In genomic region chr7:2041496-2042367, GRCh38 we compare ENCODE assay signal across 16 cellular contexts.
DNase-seq lines count a peak whose midpoint lies in the region; ATAC-seq and TF ChIP-seq lines count a peak whose summit lies in the region.
"Had no signal": no experiment of that assay in that cellular context is flagged by ENCODE, and none has a peak within 500 bp of the region (broad histone marks: within the 10 kb centered on the region; RNA-seq: fewer than 3 reads in every experiment).

No MANE protein-coding gene starts in this region.

- H3K4me2 ChIP-seq in SK-N-SH, result no peak overlapping the region

- H3K4me1 ChIP-seq in SK-N-SH (ENCODE audit: control insufficient read depth in 1 of 2, insufficient read depth in 2 of 2, low read depth in 1 of 2, low read length in 1 of 2) (no peaks in the 10 kb centered on the region; a peak in 1 of 4 replicates), left lung (peaks cover 0 to 5% of the 10 kb centered on the region in 2 donors)
- H3K4me1 ChIP-seq: parathyroid adenoma had no signal

- TF ChIP-seq RAD21 in SK-N-SH (IDR thresholded peaks at IDR 0.05; ENCODE audit: low read length), result no peak

- H3K4me3 ChIP-seq in SK-N-SH (ENCODE audit: low read depth in 2 of 2, low read length in 1 of 2) (no peak overlapping the region), left lung (no peak overlapping the region)

- no peak overlapping the region for H3K9ac ChIP-seq in SK-N-SH
- H3K9ac ChIP-seq: parathyroid adenoma had no signal

- CTCF ChIA-PET in SK-N-SH (lab: Yijun Ruan, JAX), result interaction anchor here (1.1 to 1.4 kb wide), 4 partner anchors 18 to 168 kb away, joined by 3 to 4 read pairs (median 3); no protein-coding TSS in a partner anchor

- intact Hi-C loops in left lung (cut with DNase I), result no loop called here

- H3K36me3 ChIP-seq in SK-N-SH (replicated peaks in 1 of 2; ENCODE audit: control insufficient read depth in 1 of 2, insufficient read depth in 2 of 2, low read length in 1 of 2), result peaks cover 0 to 7% of the 10 kb centered on the region in 2 experiments
- peaks cover 0 to 19% of the 10 kb centered on the region in 2 donors for H3K36me3 ChIP-seq in left lung

- DNase-seq in SK-N-SH, result peak; percentile 15
- peak; percentile 31 for DNase-seq in NAMALWA (ENCODE audit: low spot score)
- DNase-seq in left lung, result peak; percentile 19 to 34
- DNase-seq in retina, result peak; percentile 1
- DNase-seq in superior temporal gyrus (ENCODE audit: extremely low spot score), result no peak
- DNase-seq in GM13976 (ENCODE audit: low spot score), result no peak
- DNase-seq: activated CD8-positive, alpha-beta memory T cell treated with anti-CD3 and anti-CD28 coated beads, Interleukin-2, amount 10 ng/mL, durations not matched to agents 7 days and 5 days; caudate nucleus; NCI-H1694 treated with DMSO at 0.1 percent for 48 hours; PC-3; stimulated activated CD4-positive, alpha-beta T cell treated with anti-CD3 and anti-CD28 coated beads, Interleukin-15, amount 100 ng/mL, for 24 hours had no signal

- H3K9me2 ChIP-seq in SK-N-SH, result no peaks in the 10 kb centered on the region

- H3K9me3 ChIP-seq in SK-N-SH (no peaks in the 10 kb centered on the region), left lung (no peaks in the 10 kb centered on the region)

- POLR2A ChIA-PET in SK-N-SH (lab: Yijun Ruan, JAX), result interaction anchor here (0.7 kb wide), 1 partner anchor 10 kb away, joined by 3 read pairs; no protein-coding TSS in a partner anchor

- no peak for TF ChIP-seq CTCF in SK-N-SH (IDR thresholded peaks at IDR 0.05)
- TF ChIP-seq CTCF in left lung (IDR thresholded peaks at IDR 0.05), result no peak
- no peak for TF ChIP-seq CTCF in GM13976 (IDR thresholded peaks at IDR 0.05; ENCODE audit: borderline replicate concordance, control extremely low read depth, extremely low read depth, insufficient read depth, missing control alignments)

- no peak for TF ChIP-seq EP300 in SK-N-SH (IDR thresholded peaks at IDR 0.05; ENCODE audit: borderline replicate concordance in 1 of 2, low read depth in 1 of 2, low read length in 1 of 2)

- no peak overlapping the region for H2AFZ ChIP-seq in SK-N-SH (ENCODE audit: low read depth)
- H2AFZ ChIP-seq: parathyroid adenoma had no signal

- in situ Hi-C loops in GM13976 (cut with MboI; ENCODE audit: low sequenced_read_pairs, unreplicated experiment), result no loop called here

- H4K20me1 ChIP-seq in SK-N-SH (ENCODE audit: insufficient read depth), result no peaks in the 10 kb centered on the region

- WGBS in SK-N-SH (ENCODE audit: low lambda C conversion rate), result 92% methylated on average over 26 of the region's 26 CpGs

- H3K27ac ChIP-seq in SK-N-SH (ENCODE audit: low read depth in 2 of 2, low read length in 1 of 2) (no peak overlapping the region), left lung (no peak overlapping the region)
- H3K27ac ChIP-seq: 22Rv1, parathyroid adenoma, VCaP had no signal

- no peaks in the 10 kb centered on the region for H3K79me2 ChIP-seq in SK-N-SH (ENCODE audit: insufficient read depth)
- H3K79me2 ChIP-seq: parathyroid adenoma had no signal

- H3K27me3 ChIP-seq in SK-N-SH (ENCODE audit: insufficient read depth), result no peaks in the 10 kb centered on the region
- no peaks in the 10 kb centered on the region for H3K27me3 ChIP-seq in left lung

- no peaks in the 10 kb centered on the region for H3F3A ChIP-seq in SK-N-SH (replicated peaks; ENCODE audit: insufficient read depth)

- ATAC-seq in SK-N-SH treated with all-trans-retinoic acid at 6 μM for 48 hours, result no peak
- no peak for ATAC-seq in left lung
- no peak for ATAC-seq in HG02610 (IDR thresholded peaks at IDR 0.05; ENCODE audit: unreplicated experiment)
- ATAC-seq: activated CD8-positive, alpha-beta memory T cell treated with anti-CD3 and anti-CD28 coated beads, Interleukin-2, amount 10 ng/mL, durations not matched to agents 7 days and 5 days; PC-3 had no signal

TF ChIP-seq in SK-N-SH, 30 proteins besides CTCF, POLR2A, EP300 and RAD21 (continues in another document):
- TF ChIP-seq USF1 (IDR thresholded peaks at IDR 0.05; ENCODE audit: borderline replicate concordance, low read depth) (no peak), JUND (IDR thresholded peaks at IDR 0.05) (no peak), GATA2 (CRISPR knock-in tag; IDR thresholded peaks at IDR 0.05) (no peak), USF2 (IDR thresholded peaks at IDR 0.05; ENCODE audit: borderline replicate concordance, low read depth, low read length) (no peak), PBX3 (IDR thresholded peaks at IDR 0.05) (no peak), MEF2A (IDR thresholded peaks at IDR 0.05; ENCODE audit: borderline replicate concordance, low read depth) (no peak), TEAD4 (IDR thresholded peaks at IDR 0.05; ENCODE audit: borderline replicate concordance, insufficient read depth) (no peak), RXRA (IDR thresholded peaks at IDR 0.05; ENCODE audit: borderline replicate concordance, low read depth) (no peak), TAF1 (IDR thresholded peaks at IDR 0.05; ENCODE audit: borderline replicate concordance, low read depth, low read length) (no peak), RCOR1 (IDR thresholded peaks at IDR 0.05; ENCODE audit: low read length) (no peak), SIN3A (IDR thresholded peaks at IDR 0.05; ENCODE audit: borderline replicate concordance, low read depth, low read length) (no peak)

TF ChIP-seq in SK-N-SH treated with all-trans-retinoic acid at 6 μM for 48 hours, 23 proteins besides CTCF, POLR2A, EP300 and RAD21:
- TF ChIP-seq POU6F1 (CRISPR knock-in tag; IDR thresholded peaks at IDR 0.05; ENCODE audit: borderline replicate concordance, low read depth), result no peak

Comparison
In these comparisons a context has a peak if more than half of its experiments do, and no peak if none do; other contexts are left out.
1. DNase-seq: peak in SK-N-SH (single experiment), NAMALWA (single experiment), left lung (2 of 2) and retina (single experiment); none in superior temporal gyrus (single experiment) and GM13976 (single experiment).